Comparison of ENCODE assay signal across 1 cellular context in genomic region chr17:42422958-42423712, GRCh38.
TF ChIP-seq lines count a peak whose summit lies in the region.

CAVIN1 (minus strand) TSS chr17:42423256; CDS start chr17:42423097, 159 bp downstream.

TF ChIP-seq in HepG2, 621 proteins besides CTCF, POLR2A, EP300 and RAD21 (continued from another document and continues in another):
- no peak for TF ChIP-seq IKZF4 (CRISPR knock-in tag; IDR thresholded peaks at IDR 0.05; ENCODE audit: borderline replicate concordance, low read depth, not compliant biosample characterization)
- TF ChIP-seq PAX8 (CRISPR knock-in tag; IDR thresholded peaks at IDR 0.05; ENCODE audit: borderline replicate concordance): no peak
- 0 out of 2 replicates have a peak, but pooled peaks have one; percentile 51 for TF ChIP-seq GFI1 (CRISPR knock-in tag; IDR thresholded peaks at IDR 0.05; ENCODE audit: borderline replicate concordance)
- TF ChIP-seq ZBTB20 (CRISPR knock-in tag; IDR thresholded peaks at IDR 0.05; ENCODE audit: borderline replicate concordance, low read depth): no peak
- TF ChIP-seq MYNN (CRISPR knock-in tag; IDR thresholded peaks at IDR 0.05; ENCODE audit: low read depth): no peak
- TF ChIP-seq KDM5A (IDR thresholded peaks at IDR 0.05; ENCODE audit: borderline replicate concordance, low read length): no peak
- TF ChIP-seq HDAC6 (IDR thresholded peaks at IDR 0.05; ENCODE audit: low read depth, low read length): no peak
- peak; percentile 76; the same call in 1 of the 2 replicates for TF ChIP-seq EEA1 (CRISPR knock-in tag; IDR thresholded peaks at IDR 0.05; ENCODE audit: borderline replicate concordance)
- peak; percentile 40; the same call in 1 of the 2 replicates for TF ChIP-seq FOXJ3 (CRISPR knock-in tag; IDR thresholded peaks at IDR 0.05; ENCODE audit: borderline replicate concordance)
- peak; percentile 76; the same call in 1 of the 2 replicates for TF ChIP-seq ZNF503 (CRISPR knock-in tag; IDR thresholded peaks at IDR 0.05)
- TF ChIP-seq ZMYM4 (CRISPR knock-in tag; IDR thresholded peaks at IDR 0.05): peak; percentile 59
- no peak for TF ChIP-seq HNRNPL (IDR thresholded peaks at IDR 0.05; ENCODE audit: low read depth, low read length)
- TF ChIP-seq CHD2 (IDR thresholded peaks at IDR 0.05; ENCODE audit: low read depth, low read length): no peak
- peak; percentile 69 for TF ChIP-seq MAZ (IDR thresholded peaks at IDR 0.05; ENCODE audit: borderline replicate concordance, low read depth, low read length)
- peak; percentile 72; the same call in 1 of the 2 replicates for TF ChIP-seq MAZ (CRISPR knock-in tag; IDR thresholded peaks at IDR 0.05; ENCODE audit: low read depth)
- TF ChIP-seq ZSCAN30 (CRISPR knock-in tag; IDR thresholded peaks at IDR 0.05): no peak
- no peak for TF ChIP-seq RARA (CRISPR knock-in tag; IDR thresholded peaks at IDR 0.05)
- TF ChIP-seq KMT2A (CRISPR knock-in tag; IDR thresholded peaks at IDR 0.05): no peak; the same call in 1 of the 2 replicates
- TF ChIP-seq SUZ12 (IDR thresholded peaks at IDR 0.05; ENCODE audit: low read depth, low read length): no peak
- TF ChIP-seq ZKSCAN5 (CRISPR knock-in tag; IDR thresholded peaks at IDR 0.05): no peak
- peak; percentile 75 for TF ChIP-seq POLR2AphosphoS5 (IDR thresholded peaks at IDR 0.05; ENCODE audit: low read depth, low read length)
- TF ChIP-seq ZNF883 (CRISPR knock-in tag; IDR thresholded peaks at IDR 0.05; ENCODE audit: not compliant biosample characterization): peak; percentile 43
- peak; percentile 96 for TF ChIP-seq POLR2G (IDR thresholded peaks at IDR 0.05; ENCODE audit: low read depth, low read length)
- TF ChIP-seq FIP1L1 (IDR thresholded peaks at IDR 0.05; ENCODE audit: borderline replicate concordance, insufficient read depth, low read depth, low read length): peak; percentile 55; the same call in 1 of the 2 replicates
- 0 out of 2 replicates have a peak, but pooled peaks have one; percentile 70 for TF ChIP-seq ZNF234 (CRISPR knock-in tag; conservative IDR thresholded peaks at IDR 0.05)
- no peak for TF ChIP-seq RARG (CRISPR knock-in tag; IDR thresholded peaks at IDR 0.05; ENCODE audit: low read depth)
- TF ChIP-seq MEIS1 (CRISPR knock-in tag; IDR thresholded peaks at IDR 0.05; ENCODE audit: borderline replicate concordance): no peak
- TF ChIP-seq ZFP36 (IDR thresholded peaks at IDR 0.05; ENCODE audit: borderline replicate concordance, low read depth, low read length, partially characterized antibody): no peak
- TF ChIP-seq MAFF (IDR thresholded peaks at IDR 0.05; ENCODE audit: low read depth, low read length): no peak
- TF ChIP-seq SMAD3 (CRISPR knock-in tag; IDR thresholded peaks at IDR 0.05): peak; percentile 48; the same call in 1 of the 2 replicates
- TF ChIP-seq NRL (CRISPR knock-in tag; IDR thresholded peaks at IDR 0.05; ENCODE audit: borderline replicate concordance): peak; percentile 91
- no peak for TF ChIP-seq NBN (conservative IDR thresholded peaks at IDR 0.05)
- TF ChIP-seq NFE2L1 (CRISPR knock-in tag; IDR thresholded peaks at IDR 0.05; ENCODE audit: borderline replicate concordance): peak; percentile 24; the same call in 1 of the 2 replicates
- TF ChIP-seq MBD4 (IDR thresholded peaks at IDR 0.05; ENCODE audit: borderline replicate concordance, low read length): no peak
- TF ChIP-seq PRDM15 (CRISPR knock-in tag; IDR thresholded peaks at IDR 0.05): peak; percentile 95
- TF ChIP-seq ONECUT2 (CRISPR knock-in tag; IDR thresholded peaks at IDR 0.05): no peak
- no peak for TF ChIP-seq SRSF4 (IDR thresholded peaks at IDR 0.05; ENCODE audit: low read depth, low read length, poor library complexity, severe bottlenecking)
- TF ChIP-seq ZNF350 (CRISPR knock-in tag; IDR thresholded peaks at IDR 0.05; ENCODE audit: borderline replicate concordance, low read depth): peak; percentile 92
- TF ChIP-seq ZNF362 (CRISPR knock-in tag; IDR thresholded peaks at IDR 0.05; ENCODE audit: borderline replicate concordance): peak; percentile 47; the same call in 1 of the 2 replicates
- TF ChIP-seq ZNF205 (CRISPR knock-in tag; IDR thresholded peaks at IDR 0.05): no peak
- TF ChIP-seq GABPA (IDR thresholded peaks at IDR 0.05; ENCODE audit: low read depth, low read length): no peak
- TF ChIP-seq GABPA (CRISPR knock-in tag; IDR thresholded peaks at IDR 0.05; ENCODE audit: low read depth): no peak
- TF ChIP-seq ZNF256 (CRISPR knock-in tag; conservative IDR thresholded peaks at IDR 0.05): peak; percentile 87; the same call in 1 of the 2 replicates
- TF ChIP-seq YEATS4 (CRISPR knock-in tag; IDR thresholded peaks at IDR 0.05; ENCODE audit: borderline replicate concordance): peak; percentile 88
- TF ChIP-seq ZNF432 (CRISPR knock-in tag; IDR thresholded peaks at IDR 0.05; ENCODE audit: borderline replicate concordance): no peak
- peak; percentile 71; the same call in 1 of the 2 replicates for TF ChIP-seq ZNF180 (CRISPR knock-in tag; IDR thresholded peaks at IDR 0.05; ENCODE audit: borderline replicate concordance, low read depth)
- TF ChIP-seq ZNF782 (CRISPR knock-in tag; IDR thresholded peaks at IDR 0.05; ENCODE audit: borderline replicate concordance): no peak
- no peak for TF ChIP-seq TBP (CRISPR knock-in tag; IDR thresholded peaks at IDR 0.05)
- TF ChIP-seq ZNF275 (CRISPR knock-in tag; IDR thresholded peaks at IDR 0.05; ENCODE audit: borderline replicate concordance): no peak
- TF ChIP-seq CREBL2 (CRISPR knock-in tag; IDR thresholded peaks at IDR 0.05; ENCODE audit: borderline replicate concordance): no peak; the same call in 1 of the 2 replicates
- TF ChIP-seq, protein P1, sequence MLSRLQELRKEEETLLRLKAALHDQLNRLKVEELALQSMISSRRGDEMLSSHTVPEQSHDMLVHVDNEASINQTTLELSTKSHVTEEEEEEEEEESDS (CRISPR knock-in tag; IDR thresholded peaks at IDR 0.05; ENCODE audit: borderline replicate concordance): no peak
- no peak for TF ChIP-seq MAFK (conservative IDR thresholded peaks at IDR 0.05 in 1 of 2, IDR thresholded peaks at IDR 0.05 in 1 of 2; ENCODE audit: low read length in 2 of 2)
- TF ChIP-seq, protein P2, sequence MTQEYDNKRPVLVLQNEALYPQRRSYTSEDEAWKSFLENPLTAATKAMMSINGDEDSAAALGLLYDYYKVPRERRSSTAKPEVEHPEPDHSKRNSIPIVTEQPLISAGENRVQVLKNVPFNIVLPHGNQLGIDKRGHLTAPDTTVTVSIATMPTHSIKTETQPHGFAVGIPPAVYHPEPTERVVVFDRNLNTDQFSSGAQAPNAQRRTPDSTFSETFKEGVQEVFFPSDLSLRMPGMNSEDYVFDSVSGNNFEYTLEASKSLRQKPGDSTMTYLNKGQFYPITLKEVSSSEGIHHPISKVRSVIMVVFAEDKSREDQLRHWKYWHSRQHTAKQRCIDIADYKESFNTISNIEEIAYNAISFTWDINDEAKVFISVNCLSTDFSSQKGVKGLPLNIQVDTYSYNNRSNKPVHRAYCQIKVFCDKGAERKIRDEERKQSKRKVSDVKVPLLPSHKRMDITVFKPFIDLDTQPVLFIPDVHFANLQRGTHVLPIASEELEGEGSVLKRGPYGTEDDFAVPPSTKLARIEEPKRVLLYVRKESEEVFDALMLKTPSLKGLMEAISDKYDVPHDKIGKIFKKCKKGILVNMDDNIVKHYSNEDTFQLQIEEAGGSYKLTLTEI (CRISPR knock-in tag; conservative IDR thresholded peaks at IDR 0.05): no peak
- TF ChIP-seq PAF1 (CRISPR knock-in tag; IDR thresholded peaks at IDR 0.05): no peak
- 0 out of 2 replicates have a peak, but pooled peaks have one; percentile 60 for TF ChIP-seq ZNF274 (CRISPR knock-in tag; IDR thresholded peaks at IDR 0.05)
- TF ChIP-seq ZNF772 (CRISPR knock-in tag; IDR thresholded peaks at IDR 0.05): peak; percentile 56; the same call in 1 of the 2 replicates
- peak; percentile 76; the same call in 1 of the 2 replicates for TF ChIP-seq RFXAP (CRISPR knock-in tag; IDR thresholded peaks at IDR 0.05; ENCODE audit: borderline replicate concordance)
- TF ChIP-seq BCL6 (CRISPR knock-in tag; IDR thresholded peaks at IDR 0.05): no peak; the same call in 1 of the 2 replicates
- no peak for TF ChIP-seq ZNF253 (CRISPR knock-in tag; IDR thresholded peaks at IDR 0.05; ENCODE audit: borderline replicate concordance)
- TF ChIP-seq FOXP1 (IDR thresholded peaks at IDR 0.05): no peak
- no peak for TF ChIP-seq FOXP1 (CRISPR knock-in tag; IDR thresholded peaks at IDR 0.05)
- peak; percentile 73 for TF ChIP-seq DRAP1 (CRISPR knock-in tag; IDR thresholded peaks at IDR 0.05)
- no peak for TF ChIP-seq GTF2F1 (IDR thresholded peaks at IDR 0.05; ENCODE audit: low read length)
- TF ChIP-seq, protein P3, sequence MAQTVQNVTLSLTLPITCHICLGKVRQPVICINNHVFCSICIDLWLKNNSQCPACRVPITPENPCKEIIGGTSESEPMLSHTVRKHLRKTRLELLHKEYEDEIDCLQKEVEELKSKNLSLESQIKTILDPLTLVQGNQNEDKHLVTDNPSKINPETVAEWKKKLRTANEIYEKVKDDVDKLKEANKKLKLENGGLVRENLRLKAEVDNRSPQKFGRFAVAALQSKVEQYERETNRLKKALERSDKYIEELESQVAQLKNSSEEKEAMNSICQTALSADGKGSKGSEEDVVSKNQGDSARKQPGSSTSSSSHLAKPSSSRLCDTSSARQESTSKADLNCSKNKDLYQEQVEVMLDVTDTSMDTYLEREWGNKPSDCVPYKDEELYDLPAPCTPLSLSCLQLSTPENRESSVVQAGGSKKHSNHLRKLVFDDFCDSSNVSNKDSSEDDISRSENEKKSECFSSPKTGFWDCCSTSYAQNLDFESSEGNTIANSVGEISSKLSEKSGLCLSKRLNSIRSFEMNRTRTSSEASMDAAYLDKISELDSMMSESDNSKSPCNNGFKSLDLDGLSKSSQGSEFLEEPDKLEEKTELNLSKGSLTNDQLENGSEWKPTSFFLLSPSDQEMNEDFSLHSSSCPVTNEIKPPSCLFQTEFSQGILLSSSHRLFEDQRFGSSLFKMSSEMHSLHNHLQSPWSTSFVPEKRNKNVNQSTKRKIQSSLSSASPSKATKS (CRISPR knock-in tag; IDR thresholded peaks at IDR 0.05): no peak
